In the genomic region with DNA sequence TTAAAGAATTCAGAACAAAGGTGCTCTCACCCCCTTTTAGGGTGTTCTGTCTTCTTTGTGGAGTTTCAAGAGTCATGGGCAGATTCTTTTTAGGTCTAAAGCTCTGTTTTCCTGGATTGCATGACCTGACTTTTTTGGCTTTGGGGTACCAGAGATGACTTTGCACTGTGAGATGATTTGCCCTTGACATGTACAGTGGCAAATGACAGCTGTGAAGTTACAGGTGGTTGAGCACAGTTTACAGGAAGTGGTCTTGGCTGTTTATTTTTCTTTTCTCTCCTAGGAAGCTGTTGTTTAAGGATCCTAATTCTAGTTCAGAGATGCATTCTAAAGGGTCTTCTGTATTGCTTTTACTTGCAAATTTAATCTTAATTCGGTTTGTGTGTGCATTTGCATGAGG, we compare ENCODE assay signal across 20 cellular contexts.
DNase-seq lines count a peak whose midpoint lies in the region; ATAC-seq and TF ChIP-seq lines count a peak whose summit lies in the region.
"Had no signal": no experiment of that assay in that cellular context is flagged by ENCODE, and none has a peak within 500 bp of the region (broad histone marks: within the 10 kb centered on the region; RNA-seq: fewer than 3 reads in every experiment).

No MANE protein-coding gene starts in this region.

- no peaks in the 10 kb centered on the region for H3K9me3 Mint-ChIP-seq in activated B cell treated with CpG ODN at 0.5 μM for 24 hours
- peaks cover 3% of the 10 kb centered on the region for H3K9me3 Mint-ChIP-seq in glutamatergic neuron (ENCODE audit: unreplicated experiment)
- peaks cover 0 to 17% (median 11%) of the 10 kb centered on the region in 11 donors for H3K9me3 Mint-ChIP-seq in naive thymus-derived CD4-positive, alpha-beta T cell
- H3K9me3 Mint-ChIP-seq: natural killer cell treated with Interleukin-12 subunit alpha and Interleukin-12 subunit beta and Interleukin-15 and Interleukin-18, amount 100 ng/mL, for 72 hours had no signal

- no peaks in the 10 kb centered on the region for H3K4me1 ChIP-seq in naive thymus-derived CD4-positive, alpha-beta T cell (ENCODE audit: control insufficient read depth in 2 of 2, insufficient read depth in 2 of 2, low read length in 2 of 2)

- H3K36me3 Mint-ChIP-seq in activated B cell treated with CpG ODN at 0.5 μM for 24 hours (ENCODE audit: low read depth) (no peaks in the 10 kb centered on the region), glutamatergic neuron (ENCODE audit: unreplicated experiment) (peaks cover 14% of the 10 kb centered on the region)
- peaks cover 0 to 7% (median 0%) of the 10 kb centered on the region in 5 donors for H3K36me3 Mint-ChIP-seq in naive thymus-derived CD4-positive, alpha-beta T cell
- H3K36me3 Mint-ChIP-seq: natural killer cell treated with Interleukin-12 subunit alpha and Interleukin-12 subunit beta and Interleukin-15 and Interleukin-18, amount 100 ng/mL, for 72 hours; stimulated activated effector memory CD8-positive, alpha-beta T cell treated with anti-CD3 and anti-CD28 coated beads, Interleukin-12 subunit alpha, Interleukin-12 subunit beta, amount 100 ng/mL, for 72 hours had no signal

- peak; percentile 79 for ATAC-seq in GM18868 (IDR thresholded peaks at IDR 0.05; ENCODE audit: unreplicated experiment)
- peak; percentile 60 for ATAC-seq in GM21526 (IDR thresholded peaks at IDR 0.05; ENCODE audit: low FRiP score, unreplicated experiment)
- ATAC-seq in HG02981 (IDR thresholded peaks at IDR 0.05; ENCODE audit: unreplicated experiment) = peak; percentile 44
- no peak for ATAC-seq in activated B cell treated with CpG ODN at 0.5 μM for 24 hours (ENCODE audit: low read depth)
- ATAC-seq in naive thymus-derived CD4-positive, alpha-beta T cell = no peak
- ATAC-seq: heart right ventricle; natural killer cell treated with Interleukin-12 subunit alpha and Interleukin-12 subunit beta and Interleukin-15 and Interleukin-18, amount 100 ng/mL, for 72 hours; stimulated activated effector memory CD8-positive, alpha-beta T cell treated with anti-CD3 and anti-CD28 coated beads, Interleukin-12 subunit alpha, Interleukin-12 subunit beta, amount 100 ng/mL, for 72 hours had no signal

- H3K27ac Mint-ChIP-seq in activated B cell treated with CpG ODN at 0.5 μM for 24 hours = no peak overlapping the region
- H3K27ac Mint-ChIP-seq in glutamatergic neuron (ENCODE audit: unreplicated experiment) = no peak overlapping the region
- H3K27ac Mint-ChIP-seq in naive thymus-derived CD4-positive, alpha-beta T cell = no peak overlapping the region
- H3K27ac Mint-ChIP-seq: activated T-helper 2 cell treated with anti-CD3 and anti-CD28 coated beads, Interferon-gamma antibody, Interleukin-2, Interleukin-4, amounts not matched to agents 10 μg/mL and 5 μg/mL and 100 μg/mL, durations not matched to agents 14 hours and 24 hours and 36 hours; natural killer cell treated with Interleukin-12 subunit alpha and Interleukin-12 subunit beta and Interleukin-15 and Interleukin-18, amount 100 ng/mL, for 72 hours; stimulated activated effector memory CD8-positive, alpha-beta T cell treated with anti-CD3 and anti-CD28 coated beads, Interleukin-12 subunit alpha, Interleukin-12 subunit beta, amount 100 ng/mL, for 72 hours had no signal

- H3K27ac ChIP-seq in naive thymus-derived CD4-positive, alpha-beta T cell (ENCODE audit: low read depth, low read length) = no peak overlapping the region
- H3K27ac ChIP-seq: heart right ventricle, tibial nerve, WERI-Rb-1 had no signal

- H3K27me3 ChIP-seq in naive thymus-derived CD4-positive, alpha-beta T cell (ENCODE audit: control insufficient read depth in 2 of 2, insufficient read depth in 2 of 2, low read length in 2 of 2) = no peaks in the 10 kb centered on the region
- H3K27me3 ChIP-seq: heart right ventricle, tibial nerve had no signal

- POLR2A ChIA-PET in activated B cell treated with CpG ODN at 0.5 μM for 24 hours (lab: Charles Lee) = interaction anchor here (0.7 kb wide), 1 partner anchor 208 kb away, joined by 11 read pairs; no protein-coding TSS in a partner anchor
- POLR2A ChIA-PET in naive thymus-derived CD4-positive, alpha-beta T cell (lab: Charles Lee) = no interaction called here

- no peaks in the 10 kb centered on the region for H3K9me3 ChIP-seq in naive thymus-derived CD4-positive, alpha-beta T cell (ENCODE audit: control insufficient read depth in 2 of 3, low read length in 3 of 3)
- H3K9me3 ChIP-seq: tibial nerve had no signal

- no peaks in the 10 kb centered on the region for H3K36me3 ChIP-seq in naive thymus-derived CD4-positive, alpha-beta T cell (ENCODE audit: control insufficient read depth in 2 of 3, insufficient read depth in 3 of 3, low read length in 3 of 3)
- H3K36me3 ChIP-seq: heart right ventricle, tibial nerve, WERI-Rb-1 had no signal

- peaks cover 16% of the 10 kb centered on the region for H3K4me1 Mint-ChIP-seq in activated B cell treated with CpG ODN at 0.5 μM for 24 hours
- no peaks in the 10 kb centered on the region for H3K4me1 Mint-ChIP-seq in glutamatergic neuron (ENCODE audit: low read depth, unreplicated experiment)
- H3K4me1 Mint-ChIP-seq in naive thymus-derived CD4-positive, alpha-beta T cell = peaks cover 0 to 5% (median 0%) of the 10 kb centered on the region in 7 donors
- H3K4me1 Mint-ChIP-seq: stimulated activated effector memory CD8-positive, alpha-beta T cell treated with anti-CD3 and anti-CD28 coated beads, Interleukin-12 subunit alpha, Interleukin-12 subunit beta, amount 100 ng/mL, for 72 hours had no signal

- no peak overlapping the region for H3K4me3 ChIP-seq in naive thymus-derived CD4-positive, alpha-beta T cell (ENCODE audit: low read length)
- H3K4me3 ChIP-seq: heart right ventricle, tibial nerve had no signal

- TF ChIP-seq CTCF in activated B cell treated with CpG ODN at 0.5 μM for 24 hours (IDR thresholded peaks at IDR 0.05) = no peak
- TF ChIP-seq CTCF in glutamatergic neuron (IDR thresholded peaks at IDR 0.05; ENCODE audit: partially characterized antibody, unreplicated experiment) = no peak

- H3K4me3 Mint-ChIP-seq in activated B cell treated with CpG ODN at 0.5 μM for 24 hours (peak overlapping the region; percentile 5), glutamatergic neuron (ENCODE audit: unreplicated experiment) (no peak overlapping the region)
- no peak overlapping the region for H3K4me3 Mint-ChIP-seq in naive thymus-derived CD4-positive, alpha-beta T cell
- H3K4me3 Mint-ChIP-seq: natural killer cell treated with Interleukin-12 subunit alpha and Interleukin-12 subunit beta and Interleukin-15 and Interleukin-18, amount 100 ng/mL, for 72 hours; stimulated activated effector memory CD8-positive, alpha-beta T cell treated with anti-CD3 and anti-CD28 coated beads, Interleukin-12 subunit alpha, Interleukin-12 subunit beta, amount 100 ng/mL, for 72 hours had no signal

- H3K27me3 Mint-ChIP-seq in activated B cell treated with CpG ODN at 0.5 μM for 24 hours (no peaks in the 10 kb centered on the region), glutamatergic neuron (ENCODE audit: unreplicated experiment) (no peaks in the 10 kb centered on the region)
- peaks cover 0 to 11% (median 5%) of the 10 kb centered on the region in 5 donors for H3K27me3 Mint-ChIP-seq in naive thymus-derived CD4-positive, alpha-beta T cell

- CTCF ChIA-PET in activated B cell treated with CpG ODN at 0.5 μM for 24 hours (lab: Charles Lee) = no interaction called here
- CTCF ChIA-PET in naive thymus-derived CD4-positive, alpha-beta T cell (lab: Charles Lee) = no interaction called here

- DNase-seq in activated B cell treated with CpG ODN at 0.5 μM for 24 hours (no peak), HCEC 1CT (no peak), glutamatergic neuron (no peak), NCI-H510A treated with DMSO at 0.1 percent for 48 hours (lab: John Stamatoyannopoulos, UW) (no peak)
- no peak for DNase-seq in naive thymus-derived CD4-positive, alpha-beta T cell
- DNase-seq: amygdala; effector memory CD4-positive, alpha-beta T cell; GF-D8; heart right ventricle; islet precursor cell; mesenchymal stem cell; NCI-H2081; WERI-Rb-1 had no signal

- intact Hi-C loops in activated B cell treated with CpG ODN at 0.5 μM for 24 hours (cut with micrococcal nuclease) = no loop called here
- intact Hi-C loops in naive thymus-derived CD4-positive, alpha-beta T cell (cut with micrococcal nuclease) = no loop called here

Comparison
In these comparisons a context has a peak if more than half of its experiments do, and no peak if none do; other contexts are left out.
1. ATAC-seq: peak in GM18868 (single experiment), GM21526 (single experiment) and HG02981 (single experiment); none in activated B cell treated with CpG ODN at 0.5 μM for 24 hours (single experiment) and naive thymus-derived CD4-positive, alpha-beta T cell (single experiment).